ENCODE assay signal across 8 cellular contexts in genomic region chr16:57260294-57260929, GRCh38. TPM values are rescaled to one million over a fixed set of nuclear protein-coding genes. Genes with fewer than 3 reads are reported as not detected.
DNase-seq lines count a peak whose midpoint lies in the region; ATAC-seq lines count a peak whose summit lies in the region.

No MANE protein-coding gene starts in this region.

- ATAC-seq in HG03354 (IDR thresholded peaks at IDR 0.05; ENCODE audit: poor library complexity, severe bottlenecking, unreplicated experiment): peak; percentile 75

- no peak overlapping the region for H3K9ac ChIP-seq in adipocyte (ENCODE audit: low read length)
- no peak overlapping the region for H3K9ac ChIP-seq in skeletal muscle satellite cell (ENCODE audit: low read depth, low read length)

- H3K4me1 ChIP-seq in adipocyte (ENCODE audit: control insufficient read depth, insufficient read depth, low read length): peaks cover 8% of the 10 kb centered on the region
- H3K4me1 ChIP-seq in skeletal muscle satellite cell (ENCODE audit: control insufficient read depth, insufficient read depth, low read length): peaks cover 9% of the 10 kb centered on the region

- H3K4me2 ChIP-seq in skeletal muscle satellite cell (ENCODE audit: low read length): peak overlapping the region; percentile 72

- no peaks in the 10 kb centered on the region for H3K36me3 ChIP-seq in adipocyte (ENCODE audit: control insufficient read depth, insufficient read depth, low read length, severe bottlenecking)
- H3K36me3 ChIP-seq in skeletal muscle satellite cell (ENCODE audit: insufficient read depth, low read length): no peaks in the 10 kb centered on the region

- H3K9me3 ChIP-seq in adipocyte (ENCODE audit: control insufficient read depth, low read length) (no peaks in the 10 kb centered on the region), skeletal muscle satellite cell (replicated peaks; ENCODE audit: low read length) (no peaks in the 10 kb centered on the region)

- H3K4me3 ChIP-seq in adipocyte (ENCODE audit: low read length): peak overlapping the region; percentile 4
- no peak overlapping the region for H3K4me3 ChIP-seq in skeletal muscle satellite cell (ENCODE audit: low read length)

- DNase-seq in C1 segment of cervical spinal cord (lab: John Stamatoyannopoulos, UW) (peak in 8 of 14 donors; percentile 23 to 76 (median 58)), adipocyte (ENCODE audit: low read depth) (peak; percentile 70), iPS DF 4.7 (ENCODE audit: extremely low read depth, low spot score) (peak; percentile 56), NCI-H774 (lab: John Stamatoyannopoulos, UW) (no peak), COR-L47 (lab: John Stamatoyannopoulos, UW) (no peak)
- DNase-seq in central memory CD4-positive, alpha-beta T cell: no peak

- H3K27me3 ChIP-seq in adipocyte (replicated peaks; ENCODE audit: control insufficient read depth, insufficient read depth, low read length): peaks cover 5% of the 10 kb centered on the region
- no peaks in the 10 kb centered on the region for H3K27me3 ChIP-seq in skeletal muscle satellite cell (ENCODE audit: control insufficient read depth, insufficient read depth, low read length)

RNA-seq across cellular contexts. Expression of gene ARL2BP, which starts 15.4 kb away (rescaled TPM):
- 85.7 and 104 TPM in 2 replicates for total RNA-seq in skeletal muscle satellite cell (2012; rRNA removed)

RNA-seq across cellular contexts. Expression of gene PLLP, which starts 24.1 kb away (rescaled TPM):
- under 0.01 TPM in 1 of 2 replicates, not detected in the other for total RNA-seq in skeletal muscle satellite cell (2012; rRNA removed)

Comparison
In these comparisons a context has a peak if more than half of its experiments do, and no peak if none do; other contexts are left out.
1. DNase-seq: peak in C1 segment of cervical spinal cord (8 of 14), adipocyte (single experiment) and iPS DF 4.7 (single experiment); none in NCI-H774 (single experiment), COR-L47 (single experiment) and central memory CD4-positive, alpha-beta T cell (single experiment).